Comparison of ENCODE assay signal across 8 cellular contexts in genomic region chr1:152189657-152190442, GRCh38.
DNase-seq lines count a peak whose midpoint lies in the region; ATAC-seq and TF ChIP-seq lines count a peak whose summit lies in the region.

No MANE protein-coding gene starts in this region.

- DNase-seq in MM.1S = peak; percentile 83
- peak; percentile 55 for DNase-seq in T-helper 9 cell
- DNase-seq in astrocyte of the spinal cord (ENCODE audit: low read depth, low spot score) = peak; percentile 68
- peak; percentile 38 for DNase-seq in iPS-NIHi11 (ENCODE audit: low spot score)
- peak; percentile 49 for DNase-seq in smooth muscle cell of the brain vasculature (ENCODE audit: low read depth, low spot score)
- DNase-seq in DMS79 (lab: John Stamatoyannopoulos, UW) = no peak

- no peaks in the 10 kb centered on the region for H4K20me1 ChIP-seq in MM.1S (ENCODE audit: insufficient read depth, low read length)

- H3K4me2 ChIP-seq in MM.1S (ENCODE audit: low read depth, low read length) = peak overlapping the region; percentile 98

- H3K9ac ChIP-seq in MM.1S (ENCODE audit: low read length) = no peak overlapping the region

- no peak for ATAC-seq in HG03108 (IDR thresholded peaks at IDR 0.05; ENCODE audit: unreplicated experiment)

- no peaks in the 10 kb centered on the region for H3K79me2 ChIP-seq in MM.1S (ENCODE audit: low read length)

- peak; percentile 75 for TF ChIP-seq CTCF in GM12873 (IDR thresholded peaks at IDR 0.05; ENCODE audit: insufficient read depth, low read depth, low read length, missing control alignments)
- peak; percentile 95 for TF ChIP-seq CTCF in MM.1S (IDR thresholded peaks at IDR 0.05; ENCODE audit: low read length)
- peak; percentile 81 for TF ChIP-seq CTCF in astrocyte of the spinal cord (IDR thresholded peaks at IDR 0.05; ENCODE audit: low read depth, low read length)

- H3F3A ChIP-seq in MM.1S (ENCODE audit: insufficient read depth, low read length) = no peaks in the 10 kb centered on the region

- no peak overlapping the region for H3K27ac ChIP-seq in MM.1S (ENCODE audit: low read length)

- no peaks in the 10 kb centered on the region for H3K9me2 ChIP-seq in MM.1S (replicated peaks; ENCODE audit: insufficient read depth, low read length)

- H3K9me3 ChIP-seq in MM.1S (replicated peaks; ENCODE audit: insufficient read depth, low read length) = no peaks in the 10 kb centered on the region

- in situ Hi-C loops in astrocyte of the spinal cord (cut with HindIII; ENCODE audit: low sequenced_read_pairs) = no loop called here

- peak overlapping the region; percentile 87; the same call in 1 of the 2 replicates for H2AFZ ChIP-seq in MM.1S (ENCODE audit: low read length)

- peaks cover 30% of the 10 kb centered on the region for H3K27me3 ChIP-seq in MM.1S (replicated peaks; ENCODE audit: insufficient read depth, low read length)

- H3K4me3 ChIP-seq in MM.1S (ENCODE audit: low read length) (peak overlapping the region; percentile 74), astrocyte of the spinal cord (ENCODE audit: low read depth, low read length) (peak overlapping the region; percentile 53)

- 0 out of 2 replicates have a peak, but pooled peaks cover 6% of the 10 kb centered on the region for H3K4me1 ChIP-seq in MM.1S (ENCODE audit: low read length)

- H3K36me3 ChIP-seq in MM.1S (replicated peaks; ENCODE audit: insufficient read depth, low read length) = no peaks in the 10 kb centered on the region
